Comparison of ENCODE assay signal across 28 cellular contexts in the genomic region with DNA sequence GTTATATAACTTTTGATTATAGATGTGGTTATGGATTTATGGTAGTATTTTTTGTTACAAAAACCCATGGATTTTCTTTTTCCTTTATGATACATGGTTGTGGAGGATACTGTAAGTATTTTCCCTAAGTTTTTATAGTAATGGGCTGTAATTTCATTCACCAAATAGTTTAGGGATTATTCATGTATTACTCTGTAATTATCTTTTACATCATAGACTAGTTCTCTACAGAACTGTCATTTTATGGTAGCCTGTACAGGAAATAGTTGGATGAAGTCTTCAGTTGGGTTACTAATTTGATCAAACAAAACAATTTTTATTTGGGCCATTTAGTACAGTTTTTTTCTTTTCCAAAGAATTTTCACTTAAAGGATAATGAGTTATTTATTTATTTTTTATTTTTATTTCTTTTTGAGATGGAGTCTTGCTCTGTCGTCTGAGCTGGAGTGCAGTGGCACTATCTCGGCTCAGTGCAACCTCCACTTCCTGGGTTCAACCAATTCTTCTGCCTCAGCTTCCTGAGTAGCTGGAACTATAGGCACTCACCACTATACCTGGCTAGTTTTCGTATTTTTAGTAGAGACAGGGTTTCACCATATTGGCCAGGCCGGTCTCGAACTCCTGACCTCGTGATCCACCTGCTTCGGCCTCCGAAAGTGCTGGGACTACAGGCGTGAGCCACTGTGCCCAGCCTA. TPM values are rescaled to one million over a fixed set of nuclear protein-coding genes. Genes with fewer than 3 reads are reported as not detected.
DNase-seq lines count a peak whose midpoint lies in the region; TF ChIP-seq lines count a peak whose summit lies in the region.
"Had no signal": no experiment of that assay in that cellular context is flagged by ENCODE, and none has a peak within 500 bp of the region (broad histone marks: within the 10 kb centered on the region; RNA-seq: fewer than 3 reads in every experiment).

No MANE protein-coding gene starts in this region.

- no peaks in the 10 kb centered on the region for H3K27me3 Mint-ChIP-seq in T-helper 2 cell treated with Interferon-gamma antibody and Interleukin-4, amounts not matched to agents 5 μg/mL and 100 μg/mL, for 36 hours (ENCODE audit: low read depth)
- H3K27me3 Mint-ChIP-seq: activated naive CD8-positive, alpha-beta T cell; activated T-helper 17 cell treated with anti-CD3 and anti-CD28 coated beads, Interleukin-2, amount 50 U/mL, for 72 hours; CD4-positive, alpha-beta T cell; naive thymus-derived CD4-positive, alpha-beta T cell; stimulated activated naive B cell treated with anti-CD40 and anti-IgM and Interleukin-4, amounts not matched to agents 10 μg/mL and 1 μg/mL and 100 μg/mL, for 72 hours had no signal

- no peaks in the 10 kb centered on the region for H3K9me3 Mint-ChIP-seq in T-helper 2 cell treated with Interferon-gamma antibody and Interleukin-4, amounts not matched to agents 5 μg/mL and 100 μg/mL, for 36 hours
- H3K9me3 Mint-ChIP-seq: activated T-helper 17 cell treated with anti-CD3 and anti-CD28 coated beads, Interleukin-2, amount 50 U/mL, for 72 hours; CD4-positive, alpha-beta T cell; GM23338; immature natural killer cell; naive thymus-derived CD4-positive, alpha-beta T cell; stimulated activated naive B cell treated with anti-CD40 and anti-IgM and Interleukin-4, amounts not matched to agents 10 μg/mL and 1 μg/mL and 100 μg/mL, for 72 hours had no signal

- H3F3A ChIP-seq in GM23248 (ENCODE audit: insufficient read depth), result no peaks in the 10 kb centered on the region; the same call in 1 of the 2 replicates

- H2AFZ ChIP-seq in GM23248, result no peak overlapping the region
- H2AFZ ChIP-seq in hepatocyte, result no peak overlapping the region
- H2AFZ ChIP-seq: GM23338 had no signal

- H4K20me1 ChIP-seq in GM23248 (ENCODE audit: insufficient read depth) (no peaks in the 10 kb centered on the region; the same call in 1 of the 2 replicates), hepatocyte (ENCODE audit: insufficient read depth, poor library complexity, severe bottlenecking) (peaks cover 38% of the 10 kb centered on the region)

- peaks cover 21% of the 10 kb centered on the region for H3K36me3 Mint-ChIP-seq in T-helper 2 cell treated with Interferon-gamma antibody and Interleukin-4, amounts not matched to agents 5 μg/mL and 100 μg/mL, for 36 hours (ENCODE audit: low read depth)
- H3K36me3 Mint-ChIP-seq: immature natural killer cell had no signal

- H3K27ac Mint-ChIP-seq in T-helper 2 cell treated with Interferon-gamma antibody and Interleukin-4, amounts not matched to agents 5 μg/mL and 100 μg/mL, for 36 hours, result peak overlapping the region; percentile 52
- H3K27ac Mint-ChIP-seq: activated naive CD8-positive, alpha-beta T cell; activated T-helper 17 cell treated with anti-CD3 and anti-CD28 coated beads, Interleukin-2, amount 50 U/mL, for 72 hours; CD4-positive, alpha-beta T cell; GM23338; immature natural killer cell; stimulated activated naive B cell treated with anti-CD40 and anti-IgM and Interleukin-4, amounts not matched to agents 10 μg/mL and 1 μg/mL and 100 μg/mL, for 72 hours had no signal

- H3K4me1 ChIP-seq in GM23248 (ENCODE audit: insufficient read depth) (peaks cover 22% of the 10 kb centered on the region), hepatocyte (ENCODE audit: insufficient read depth) (no peaks in the 10 kb centered on the region)

- H3K4me1 Mint-ChIP-seq in T-helper 2 cell treated with Interferon-gamma antibody and Interleukin-4, amounts not matched to agents 5 μg/mL and 100 μg/mL, for 36 hours (ENCODE audit: low read depth), result peaks cover 50% of the 10 kb centered on the region

- H3K27me3 ChIP-seq in GM23248 (replicated peaks; ENCODE audit: insufficient read depth) (no peaks in the 10 kb centered on the region), hepatocyte (no peaks in the 10 kb centered on the region)
- H3K27me3 ChIP-seq: body of pancreas, gastrocnemius medialis, SJSA1, testis, uterus had no signal

- peak overlapping the region; percentile 21 for H3K4me3 Mint-ChIP-seq in T-helper 2 cell treated with Interferon-gamma antibody and Interleukin-4, amounts not matched to agents 5 μg/mL and 100 μg/mL, for 36 hours
- H3K4me3 Mint-ChIP-seq: activated naive CD8-positive, alpha-beta T cell; CD4-positive, alpha-beta T cell; GM23338; immature natural killer cell; stimulated activated naive B cell treated with anti-CD40 and anti-IgM and Interleukin-4, amounts not matched to agents 10 μg/mL and 1 μg/mL and 100 μg/mL, for 72 hours had no signal

- H3K9me2 ChIP-seq in GM23248 (ENCODE audit: insufficient read depth) (no peaks in the 10 kb centered on the region), hepatocyte (replicated peaks; ENCODE audit: insufficient read depth) (no peaks in the 10 kb centered on the region)

- peaks cover 98% of the 10 kb centered on the region for H3K79me2 ChIP-seq in GM23248 (ENCODE audit: insufficient read depth)
- peaks cover 99% of the 10 kb centered on the region for H3K79me2 ChIP-seq in hepatocyte

- in situ Hi-C loops in GM23248 (cut with MboI), result no loop called here

- H3K9me3 ChIP-seq in GM23248 (ENCODE audit: low read depth) (no peaks in the 10 kb centered on the region), hepatocyte (ENCODE audit: low read depth) (no peaks in the 10 kb centered on the region)
- H3K9me3 ChIP-seq: body of pancreas, gastrocnemius medialis, left ventricle myocardium inferior, SJSA1, testis, uterus had no signal

- no peaks in the 10 kb centered on the region for H3K36me3 ChIP-seq in GM23248 (ENCODE audit: low read depth)
- no peaks in the 10 kb centered on the region for H3K36me3 ChIP-seq in hepatocyte (replicated peaks; ENCODE audit: insufficient read depth, low read depth)
- H3K36me3 ChIP-seq: gastrocnemius medialis, left ventricle myocardium inferior, SJSA1, uterus had no signal

- TF ChIP-seq CTCF in AG10803 (conservative IDR thresholded peaks at IDR 0.05; ENCODE audit: low read length) (no peak), foreskin fibroblast (IDR thresholded peaks at IDR 0.05; ENCODE audit: low read depth, low read length) (no peak), hepatocyte (IDR thresholded peaks at IDR 0.05; ENCODE audit: poor library complexity) (no peak)

- H3K4me2 ChIP-seq in GM23248 (ENCODE audit: unreplicated experiment) (peak overlapping the region; percentile 29), hepatocyte (no peak overlapping the region)
- H3K4me2 ChIP-seq: GM23338, KMS-11 had no signal

- peak; percentile 40 for DNase-seq in AG10803 (ENCODE audit: low read depth)
- peak; percentile 50 for DNase-seq in GM23248
- no peak for DNase-seq in T-helper 2 cell treated with Interferon-gamma antibody and Interleukin-4, amounts not matched to agents 5 μg/mL and 100 μg/mL, for 36 hours (ENCODE audit: low spot score)
- DNase-seq in foreskin fibroblast, result peak; percentile 19 to 42
- no peak for DNase-seq in hepatocyte (ENCODE audit: low spot score)
- no peak for DNase-seq in NCI-H1048 (lab: John Stamatoyannopoulos, UW)
- DNase-seq in stimulated activated CD4-positive, alpha-beta T cell treated with anti-CD3 and anti-CD28 coated beads, Interleukin-2, amount 100 ng/mL, for 24 hours, result no peak
- DNase-seq: activated CD8-positive, alpha-beta memory T cell treated with anti-CD3 and anti-CD28 coated beads, Interleukin-2, amount 50 U/mL, for 48 hours; body of pancreas; CD4-positive, alpha-beta T cell; effector CD4-positive, alpha-beta T cell; gastrocnemius medialis; hippocampal formation; immature natural killer cell; left ventricle myocardium inferior; naive thymus-derived CD4-positive, alpha-beta T cell; NCI-H1694; NCI-H526; small intestine; stimulated activated CD4-positive, alpha-beta T cell treated with anti-CD3 and anti-CD28 coated beads, Interleukin-2, amount 100 ng/mL, for 48 hours; stimulated activated naive B cell treated with anti-CD40 and anti-IgM and Interleukin-4, amounts not matched to agents 10 μg/mL and 1 μg/mL and 100 μg/mL, for 72 hours; testis; uterus had no signal

- WGBS in GM23248 (ENCODE audit: low coverage in 1 of 2, low lambda C conversion rate in 2 of 2, missing lambda C conversion rate in 2 of 2), 2 experiments, result 96% methylated on average over 9 of the region's 9 CpGs
- WGBS in hepatocyte (ENCODE audit: low lambda C conversion rate, missing lambda C conversion rate), result 95% methylated on average over 9 of the region's 9 CpGs

- no peak overlapping the region for H3K9ac ChIP-seq in GM23248
- H3K9ac ChIP-seq: KMS-11 had no signal

- H3K4me3 ChIP-seq in AG10803 (ENCODE audit: low read length) (no peak overlapping the region), GM23248 (no peak overlapping the region), foreskin fibroblast (ENCODE audit: low read depth in 1 of 2, low read length in 2 of 2) (no peak overlapping the region), hepatocyte (no peak overlapping the region)
- H3K4me3 ChIP-seq: body of pancreas, gastrocnemius medialis, GM23338, left ventricle myocardium inferior, SJSA1, testis, uterus had no signal

- H3K27ac ChIP-seq in GM23248, result peak overlapping the region; percentile 6; the same call in 1 of the 2 replicates
- H3K27ac ChIP-seq in hepatocyte, result no peak overlapping the region
- H3K27ac ChIP-seq: body of pancreas, gastrocnemius medialis, KMS-11, left ventricle myocardium inferior, SJSA1, testis, uterus had no signal

RNA-seq across cellular contexts. Expression of a gene that starts 42.1 kb away (rescaled TPM):
- total RNA-seq in GM23248 (2014; rRNA removed; shearing (Covaris generic)), result 70.7 and 75.8 TPM in 2 replicates
- 85.1 and 85.4 TPM in 2 replicates for polyA plus RNA-seq in GM23248 (2016; fragmentation: Nextera tagmentation; extraction: Ambion mirVana)
- total RNA-seq in hepatocyte, result 54.8 and 74.5 TPM in 2 replicates
- 73.7 and 80.2 TPM in 2 replicates for polyA plus RNA-seq in hepatocyte

Comparison
In these comparisons a context has a peak if more than half of its experiments do, and no peak if none do; other contexts are left out.
1. DNase-seq: peak in AG10803 (single experiment), GM23248 (single experiment) and foreskin fibroblast (2 of 2); none in T-helper 2 cell treated with Interferon-gamma antibody and Interleukin-4, amounts not matched to agents 5 μg/mL and 100 μg/mL, for 36 hours (single experiment), hepatocyte (single experiment), NCI-H1048 (single experiment) and stimulated activated CD4-positive, alpha-beta T cell treated with anti-CD3 and anti-CD28 coated beads, Interleukin-2, amount 100 ng/mL, for 24 hours (0 of 2).